In genomic region chr7:22784346-22784745, GRCh38 we compare ENCODE assay signal across 18 cellular contexts.
"Had no signal": no experiment of that assay in that cellular context is flagged by ENCODE, and none has a peak within 500 bp of the region (broad histone marks: within the 10 kb centered on the region; RNA-seq: fewer than 3 reads in every experiment).

No MANE protein-coding gene starts in this region.

- H3K27ac ChIP-seq: gastroesophageal sphincter, WERI-Rb-1 had no signal

- H3K36me3 ChIP-seq: gastroesophageal sphincter, WERI-Rb-1 had no signal

- H3K4me1 ChIP-seq: gastroesophageal sphincter had no signal

- DNase-seq: activated CD4-positive, alpha-beta T cell treated with anti-CD3 and anti-CD28 coated beads, Interleukin-2, amount 50 U/mL, for 1 hour; activated CD4-positive, CD25-positive, alpha-beta regulatory T cell treated with anti-CD3 and anti-CD28 coated beads, Interleukin-2, amount 50 U/mL, for 72 hours; activated CD8-positive, alpha-beta T cell treated with anti-CD3 and anti-CD28 coated beads, Interleukin-2, amount 10 ng/mL, durations not matched to agents 7 days and 5 days; activated gamma-delta T cell treated with Interleukin-2 at 50 U/mL for 16 hours; activated T-cell treated with anti-CD3 and anti-CD28 coated beads, Interleukin-2, amount 50 U/mL, for 1 hour; aorta; central memory CD4-positive, alpha-beta T cell; effector memory CD4-positive, alpha-beta T cell; head of caudate nucleus; left colon; nephron progenitor cell; small intestine; stimulated activated CD4-positive, alpha-beta T cell treated with anti-CD3 and anti-CD28 coated beads, Interleukin-15, amount 100 ng/mL, for 24 hours; stimulated activated CD8-positive, alpha-beta memory T cell treated with anti-CD3 and anti-CD28 coated beads, Interleukin-4, amount 100 ng/mL, for 48 hours; stimulated activated naive B cell treated with anti-CD40 and anti-IgM and Interleukin-4, amounts not matched to agents 10 μg/mL and 1 μg/mL and 100 μg/mL, for 72 hours; T-cell; WERI-Rb-1 had no signal

- H3K27me3 ChIP-seq: gastroesophageal sphincter had no signal

- H3K4me3 ChIP-seq: gastroesophageal sphincter had no signal
